Comparison of ENCODE assay signal across 1 cellular context in genomic region chr9:92184041-92184564, GRCh38.
TF ChIP-seq lines count a peak whose summit lies in the region.

No MANE protein-coding gene starts in this region.

TF ChIP-seq in K562, 482 proteins besides CTCF, POLR2A, EP300 and RAD21 (continued from another document):
- TF ChIP-seq, protein P1, sequence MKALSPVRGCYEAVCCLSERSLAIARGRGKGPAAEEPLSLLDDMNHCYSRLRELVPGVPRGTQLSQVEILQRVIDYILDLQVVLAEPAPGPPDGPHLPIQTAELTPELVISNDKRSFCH (CRISPR knock-in tag; IDR thresholded peaks at IDR 0.05), result no peak
- TF ChIP-seq, protein P1 (tag; IDR thresholded peaks at IDR 0.05), result no peak
- TF ChIP-seq, protein P2, sequence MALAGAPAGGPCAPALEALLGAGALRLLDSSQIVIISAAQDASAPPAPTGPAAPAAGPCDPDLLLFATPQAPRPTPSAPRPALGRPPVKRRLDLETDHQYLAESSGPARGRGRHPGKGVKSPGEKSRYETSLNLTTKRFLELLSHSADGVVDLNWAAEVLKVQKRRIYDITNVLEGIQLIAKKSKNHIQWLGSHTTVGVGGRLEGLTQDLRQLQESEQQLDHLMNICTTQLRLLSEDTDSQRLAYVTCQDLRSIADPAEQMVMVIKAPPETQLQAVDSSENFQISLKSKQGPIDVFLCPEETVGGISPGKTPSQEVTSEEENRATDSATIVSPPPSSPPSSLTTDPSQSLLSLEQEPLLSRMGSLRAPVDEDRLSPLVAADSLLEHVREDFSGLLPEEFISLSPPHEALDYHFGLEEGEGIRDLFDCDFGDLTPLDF (CRISPR knock-in tag; IDR thresholded peaks at IDR 0.05), result no peak
- TF ChIP-seq, protein P3, sequence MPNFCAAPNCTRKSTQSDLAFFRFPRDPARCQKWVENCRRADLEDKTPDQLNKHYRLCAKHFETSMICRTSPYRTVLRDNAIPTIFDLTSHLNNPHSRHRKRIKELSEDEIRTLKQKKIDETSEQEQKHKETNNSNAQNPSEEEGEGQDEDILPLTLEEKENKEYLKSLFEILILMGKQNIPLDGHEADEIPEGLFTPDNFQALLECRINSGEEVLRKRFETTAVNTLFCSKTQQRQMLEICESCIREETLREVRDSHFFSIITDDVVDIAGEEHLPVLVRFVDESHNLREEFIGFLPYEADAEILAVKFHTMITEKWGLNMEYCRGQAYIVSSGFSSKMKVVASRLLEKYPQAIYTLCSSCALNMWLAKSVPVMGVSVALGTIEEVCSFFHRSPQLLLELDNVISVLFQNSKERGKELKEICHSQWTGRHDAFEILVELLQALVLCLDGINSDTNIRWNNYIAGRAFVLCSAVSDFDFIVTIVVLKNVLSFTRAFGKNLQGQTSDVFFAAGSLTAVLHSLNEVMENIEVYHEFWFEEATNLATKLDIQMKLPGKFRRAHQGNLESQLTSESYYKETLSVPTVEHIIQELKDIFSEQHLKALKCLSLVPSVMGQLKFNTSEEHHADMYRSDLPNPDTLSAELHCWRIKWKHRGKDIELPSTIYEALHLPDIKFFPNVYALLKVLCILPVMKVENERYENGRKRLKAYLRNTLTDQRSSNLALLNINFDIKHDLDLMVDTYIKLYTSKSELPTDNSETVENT (CRISPR knock-in tag; IDR thresholded peaks at IDR 0.05), result no peak
- TF ChIP-seq DPF2 (IDR thresholded peaks at IDR 0.05), result 0 out of 2 replicates have a peak, but pooled peaks have one; percentile 15
- peak; percentile 66 for TF ChIP-seq EGR1 (conservative IDR thresholded peaks at IDR 0.05)
- TF ChIP-seq SLC30A9 (CRISPR knock-in tag; IDR thresholded peaks at IDR 0.05), result no peak
- TF ChIP-seq POLR2AphosphoS2 (IDR thresholded peaks at IDR 0.05; ENCODE audit: low read length), result no peak
- no peak for TF ChIP-seq RNF2 (IDR thresholded peaks at IDR 0.05)
- peak; percentile 32; the same call in 1 of the 2 replicates for TF ChIP-seq EHMT2 (IDR thresholded peaks at IDR 0.05)
- no peak for TF ChIP-seq POLR2G (IDR thresholded peaks at IDR 0.05; ENCODE audit: low read depth, low read length)
- TF ChIP-seq POLR2B (IDR thresholded peaks at IDR 0.05; ENCODE audit: low read depth, partially characterized antibody), result no peak
- no peak for TF ChIP-seq ZNF507 (tag; conservative IDR thresholded peaks at IDR 0.05)
- TF ChIP-seq TFAP4 (CRISPR knock-in tag; IDR thresholded peaks at IDR 0.05; ENCODE audit: borderline replicate concordance), result no peak
- TF ChIP-seq SETDB1 (IDR thresholded peaks at IDR 0.05; ENCODE audit: low read length), result no peak
- TF ChIP-seq NFE2L1 (tag; IDR thresholded peaks at IDR 0.05; ENCODE audit: borderline replicate concordance, low read depth), result no peak
- TF ChIP-seq PHB2 (IDR thresholded peaks at IDR 0.05; ENCODE audit: low read depth), result 0 out of 2 replicates have a peak, but pooled peaks have one; percentile 23
- TF ChIP-seq HMG20A (CRISPR knock-in tag; conservative IDR thresholded peaks at IDR 0.05), result no peak
- no peak for TF ChIP-seq E2F5 (CRISPR knock-in tag; IDR thresholded peaks at IDR 0.05)
- TF ChIP-seq CBX2 (IDR thresholded peaks at IDR 0.05; ENCODE audit: insufficient read depth, low read length, poor library complexity, severe bottlenecking), result no peak
TF ChIP-seq in K562: peak in this region for 4.
